Comparison of ENCODE assay signal across 1 cellular context in genomic region chr10:4359003-4359402, GRCh38.
TF ChIP-seq lines count a peak whose summit lies in the region.

No MANE protein-coding gene starts in this region.

TF ChIP-seq in GM23338, 12 proteins besides CTCF, POLR2A, EP300 and RAD21 (continued from another document):
- TF ChIP-seq ZNF462 (CRISPR knock-in tag; IDR thresholded peaks at IDR 0.05), result no peak
